ENCODE assay signal across 1 cellular context in the genomic region with DNA sequence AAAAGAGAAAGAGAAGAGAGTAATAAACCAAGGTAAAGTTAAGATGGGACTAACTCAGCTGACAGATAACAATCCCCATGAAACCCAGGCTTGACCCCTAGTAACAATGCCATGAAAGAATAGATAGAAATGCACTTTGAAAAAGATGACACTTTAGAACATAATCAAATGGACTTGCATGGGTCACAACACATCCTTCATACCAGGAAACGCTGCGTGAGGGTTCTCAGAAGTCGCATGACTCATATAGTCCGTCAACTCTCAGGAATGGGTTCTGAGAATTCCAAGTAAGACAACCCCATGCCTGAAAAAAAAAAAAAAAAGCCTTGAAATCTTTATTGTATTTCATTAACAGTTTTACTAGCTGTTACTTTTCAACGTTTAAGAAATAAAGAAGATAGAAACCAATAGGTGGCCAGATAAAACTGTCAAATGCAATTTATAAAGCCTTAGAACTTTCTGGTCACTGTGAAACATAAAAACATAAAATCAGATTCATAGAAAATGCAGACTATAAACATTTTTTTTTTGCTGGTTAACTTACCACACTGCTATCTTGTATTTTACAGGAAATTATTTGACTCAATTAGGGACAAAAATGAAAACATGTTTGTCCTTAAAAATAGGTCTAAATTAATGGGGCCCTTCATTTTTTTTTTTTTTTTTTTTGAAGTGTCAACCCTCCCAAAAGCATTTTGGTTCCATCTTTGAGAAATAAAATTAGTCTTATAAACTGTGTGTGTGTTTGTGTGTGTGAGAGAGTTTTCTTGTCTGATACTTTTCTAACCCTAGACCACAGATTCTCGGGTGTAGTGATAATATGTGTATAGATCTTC.
TF ChIP-seq lines count a peak whose summit lies in the region.

No MANE protein-coding gene starts in this region.

TF ChIP-seq in K562, 482 proteins besides CTCF, POLR2A, EP300 and RAD21 (continued from another document and continues in another):
- TF ChIP-seq, protein P1, sequence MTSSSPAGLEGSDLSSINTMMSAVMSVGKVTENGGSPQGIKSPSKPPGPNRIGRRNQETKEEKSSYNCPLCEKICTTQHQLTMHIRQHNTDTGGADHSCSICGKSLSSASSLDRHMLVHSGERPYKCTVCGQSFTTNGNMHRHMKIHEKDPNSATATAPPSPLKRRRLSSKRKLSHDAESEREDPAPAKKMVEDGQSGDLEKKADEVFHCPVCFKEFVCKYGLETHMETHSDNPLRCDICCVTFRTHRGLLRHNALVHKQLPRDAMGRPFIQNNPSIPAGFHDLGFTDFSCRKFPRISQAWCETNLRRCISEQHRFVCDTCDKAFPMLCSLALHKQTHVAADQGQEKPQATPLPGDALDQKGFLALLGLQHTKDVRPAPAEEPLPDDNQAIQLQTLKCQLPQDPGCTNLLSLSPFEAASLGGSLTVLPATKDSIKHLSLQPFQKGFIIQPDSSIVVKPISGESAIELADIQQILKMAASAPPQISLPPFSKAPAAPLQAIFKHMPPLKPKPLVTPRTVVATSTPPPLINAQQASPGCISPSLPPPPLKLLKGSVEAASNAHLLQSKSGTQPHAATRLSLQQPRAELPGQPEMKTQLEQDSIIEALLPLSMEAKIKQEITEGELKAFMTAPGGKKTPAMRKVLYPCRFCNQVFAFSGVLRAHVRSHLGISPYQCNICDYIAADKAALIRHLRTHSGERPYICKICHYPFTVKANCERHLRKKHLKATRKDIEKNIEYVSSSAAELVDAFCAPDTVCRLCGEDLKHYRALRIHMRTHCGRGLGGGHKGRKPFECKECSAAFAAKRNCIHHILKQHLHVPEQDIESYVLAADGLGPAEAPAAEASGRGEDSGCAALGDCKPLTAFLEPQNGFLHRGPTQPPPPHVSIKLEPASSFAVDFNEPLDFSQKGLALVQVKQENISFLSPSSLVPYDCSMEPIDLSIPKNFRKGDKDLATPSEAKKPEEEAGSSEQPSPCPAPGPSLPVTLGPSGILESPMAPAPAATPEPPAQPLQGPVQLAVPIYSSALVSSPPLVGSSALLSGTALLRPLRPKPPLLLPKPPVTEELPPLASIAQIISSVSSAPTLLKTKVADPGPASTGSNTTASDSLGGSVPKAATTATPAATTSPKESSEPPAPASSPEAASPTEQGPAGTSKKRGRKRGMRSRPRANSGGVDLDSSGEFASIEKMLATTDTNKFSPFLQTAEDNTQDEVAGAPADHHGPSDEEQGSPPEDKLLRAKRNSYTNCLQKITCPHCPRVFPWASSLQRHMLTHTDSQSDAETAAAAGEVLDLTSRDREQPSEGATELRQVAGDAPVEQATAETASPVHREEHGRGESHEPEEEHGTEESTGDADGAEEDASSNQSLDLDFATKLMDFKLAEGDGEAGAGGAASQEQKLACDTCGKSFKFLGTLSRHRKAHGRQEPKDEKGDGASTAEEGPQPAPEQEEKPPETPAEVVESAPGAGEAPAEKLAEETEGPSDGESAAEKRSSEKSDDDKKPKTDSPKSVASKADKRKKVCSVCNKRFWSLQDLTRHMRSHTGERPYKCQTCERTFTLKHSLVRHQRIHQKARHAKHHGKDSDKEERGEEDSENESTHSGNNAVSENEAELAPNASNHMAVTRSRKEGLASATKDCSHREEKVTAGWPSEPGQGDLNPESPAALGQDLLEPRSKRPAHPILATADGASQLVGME (CRISPR knock-in tag; IDR thresholded peaks at IDR 0.05), result no peak
- TF ChIP-seq POLR2G (IDR thresholded peaks at IDR 0.05; ENCODE audit: low read depth, low read length) (no peak), CHCHD3 (CRISPR knock-in tag; IDR thresholded peaks at IDR 0.05) (no peak), SRF (CRISPR knock-in tag; IDR thresholded peaks at IDR 0.05) (no peak), SMARCB1 (IDR thresholded peaks at IDR 0.05; ENCODE audit: insufficient read length, low read depth) (peak; percentile 18), BRCA1 (IDR thresholded peaks at IDR 0.05) (no peak), BRCA1 (CRISPR knock-in tag; IDR thresholded peaks at IDR 0.05) (no peak), RBM22 (IDR thresholded peaks at IDR 0.05; ENCODE audit: low read depth, low read length, poor library complexity, severe bottlenecking) (no peak), ZFP30 (CRISPR knock-in tag; IDR thresholded peaks at IDR 0.05; ENCODE audit: borderline replicate concordance) (no peak), PPARD (CRISPR knock-in tag; IDR thresholded peaks at IDR 0.05) (no peak), RNF2 (IDR thresholded peaks at IDR 0.05) (0 out of 2 replicates have a peak, but pooled peaks have one; percentile 30), ZNF274 (IDR thresholded peaks at IDR 0.05; ENCODE audit: borderline replicate concordance, low read depth, low read length) (no peak), SIX5 (IDR thresholded peaks at IDR 0.05; ENCODE audit: borderline replicate concordance in 1 of 2, insufficient read depth in 1 of 2, low read depth in 1 of 2, low read length in 2 of 2) (no peak), NR1H2 (CRISPR knock-in tag; IDR thresholded peaks at IDR 0.05) (no peak), YY1 (IDR thresholded peaks at IDR 0.05; ENCODE audit: borderline replicate concordance in 1 of 3, control insufficient read depth in 1 of 3, extremely low read depth in 1 of 3, insufficient read depth in 3 of 3, insufficient read length in 1 of 3, insufficient replicate concordance in 2 of 3, low read depth in 1 of 3, low read length in 2 of 3) (no peak), ZC3H4 (CRISPR knock-in tag; IDR thresholded peaks at IDR 0.05; ENCODE audit: borderline replicate concordance) (no peak), SMARCA5 (IDR thresholded peaks at IDR 0.05) (no peak), PTBP1 (IDR thresholded peaks at IDR 0.05; ENCODE audit: low read depth, low read length) (no peak), ETV6 (IDR thresholded peaks at IDR 0.05; ENCODE audit: borderline replicate concordance in 1 of 2, low read depth in 2 of 2, low read length in 1 of 2) (no peak), ETV6 (CRISPR knock-in tag; IDR thresholded peaks at IDR 0.05; ENCODE audit: borderline replicate concordance) (no peak)
- TF ChIP-seq, protein P2, sequence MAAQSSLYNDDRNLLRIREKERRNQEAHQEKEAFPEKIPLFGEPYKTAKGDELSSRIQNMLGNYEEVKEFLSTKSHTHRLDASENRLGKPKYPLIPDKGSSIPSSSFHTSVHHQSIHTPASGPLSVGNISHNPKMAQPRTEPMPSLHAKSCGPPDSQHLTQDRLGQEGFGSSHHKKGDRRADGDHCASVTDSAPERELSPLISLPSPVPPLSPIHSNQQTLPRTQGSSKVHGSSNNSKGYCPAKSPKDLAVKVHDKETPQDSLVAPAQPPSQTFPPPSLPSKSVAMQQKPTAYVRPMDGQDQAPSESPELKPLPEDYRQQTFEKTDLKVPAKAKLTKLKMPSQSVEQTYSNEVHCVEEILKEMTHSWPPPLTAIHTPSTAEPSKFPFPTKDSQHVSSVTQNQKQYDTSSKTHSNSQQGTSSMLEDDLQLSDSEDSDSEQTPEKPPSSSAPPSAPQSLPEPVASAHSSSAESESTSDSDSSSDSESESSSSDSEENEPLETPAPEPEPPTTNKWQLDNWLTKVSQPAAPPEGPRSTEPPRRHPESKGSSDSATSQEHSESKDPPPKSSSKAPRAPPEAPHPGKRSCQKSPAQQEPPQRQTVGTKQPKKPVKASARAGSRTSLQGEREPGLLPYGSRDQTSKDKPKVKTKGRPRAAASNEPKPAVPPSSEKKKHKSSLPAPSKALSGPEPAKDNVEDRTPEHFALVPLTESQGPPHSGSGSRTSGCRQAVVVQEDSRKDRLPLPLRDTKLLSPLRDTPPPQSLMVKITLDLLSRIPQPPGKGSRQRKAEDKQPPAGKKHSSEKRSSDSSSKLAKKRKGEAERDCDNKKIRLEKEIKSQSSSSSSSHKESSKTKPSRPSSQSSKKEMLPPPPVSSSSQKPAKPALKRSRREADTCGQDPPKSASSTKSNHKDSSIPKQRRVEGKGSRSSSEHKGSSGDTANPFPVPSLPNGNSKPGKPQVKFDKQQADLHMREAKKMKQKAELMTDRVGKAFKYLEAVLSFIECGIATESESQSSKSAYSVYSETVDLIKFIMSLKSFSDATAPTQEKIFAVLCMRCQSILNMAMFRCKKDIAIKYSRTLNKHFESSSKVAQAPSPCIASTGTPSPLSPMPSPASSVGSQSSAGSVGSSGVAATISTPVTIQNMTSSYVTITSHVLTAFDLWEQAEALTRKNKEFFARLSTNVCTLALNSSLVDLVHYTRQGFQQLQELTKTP (IDR thresholded peaks at IDR 0.05; ENCODE audit: low read depth in 1 of 2, partially characterized antibody in 2 of 2), result peak in 1 of 2 experiments; percentile 85
- TF ChIP-seq, protein P3, sequence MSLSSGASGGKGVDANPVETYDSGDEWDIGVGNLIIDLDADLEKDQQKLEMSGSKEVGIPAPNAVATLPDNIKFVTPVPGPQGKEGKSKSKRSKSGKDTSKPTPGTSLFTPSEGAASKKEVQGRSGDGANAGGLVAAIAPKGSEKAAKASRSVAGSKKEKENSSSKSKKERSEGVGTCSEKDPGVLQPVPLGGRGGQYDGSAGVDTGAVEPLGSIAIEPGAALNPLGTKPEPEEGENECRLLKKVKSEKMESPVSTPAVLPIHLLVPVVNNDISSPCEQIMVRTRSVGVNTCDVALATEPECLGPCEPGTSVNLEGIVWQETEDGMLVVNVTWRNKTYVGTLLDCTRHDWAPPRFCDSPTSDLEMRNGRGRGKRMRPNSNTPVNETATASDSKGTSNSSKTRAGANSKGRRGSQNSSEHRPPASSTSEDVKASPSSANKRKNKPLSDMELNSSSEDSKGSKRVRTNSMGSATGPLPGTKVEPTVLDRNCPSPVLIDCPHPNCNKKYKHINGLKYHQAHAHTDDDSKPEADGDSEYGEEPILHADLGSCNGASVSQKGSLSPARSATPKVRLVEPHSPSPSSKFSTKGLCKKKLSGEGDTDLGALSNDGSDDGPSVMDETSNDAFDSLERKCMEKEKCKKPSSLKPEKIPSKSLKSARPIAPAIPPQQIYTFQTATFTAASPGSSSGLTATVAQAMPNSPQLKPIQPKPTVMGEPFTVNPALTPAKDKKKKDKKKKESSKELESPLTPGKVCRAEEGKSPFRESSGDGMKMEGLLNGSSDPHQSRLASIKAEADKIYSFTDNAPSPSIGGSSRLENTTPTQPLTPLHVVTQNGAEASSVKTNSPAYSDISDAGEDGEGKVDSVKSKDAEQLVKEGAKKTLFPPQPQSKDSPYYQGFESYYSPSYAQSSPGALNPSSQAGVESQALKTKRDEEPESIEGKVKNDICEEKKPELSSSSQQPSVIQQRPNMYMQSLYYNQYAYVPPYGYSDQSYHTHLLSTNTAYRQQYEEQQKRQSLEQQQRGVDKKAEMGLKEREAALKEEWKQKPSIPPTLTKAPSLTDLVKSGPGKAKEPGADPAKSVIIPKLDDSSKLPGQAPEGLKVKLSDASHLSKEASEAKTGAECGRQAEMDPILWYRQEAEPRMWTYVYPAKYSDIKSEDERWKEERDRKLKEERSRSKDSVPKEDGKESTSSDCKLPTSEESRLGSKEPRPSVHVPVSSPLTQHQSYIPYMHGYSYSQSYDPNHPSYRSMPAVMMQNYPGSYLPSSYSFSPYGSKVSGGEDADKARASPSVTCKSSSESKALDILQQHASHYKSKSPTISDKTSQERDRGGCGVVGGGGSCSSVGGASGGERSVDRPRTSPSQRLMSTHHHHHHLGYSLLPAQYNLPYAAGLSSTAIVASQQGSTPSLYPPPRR (CRISPR knock-in tag; IDR thresholded peaks at IDR 0.05; ENCODE audit: borderline replicate concordance), result no peak
- TF ChIP-seq, protein P4, sequence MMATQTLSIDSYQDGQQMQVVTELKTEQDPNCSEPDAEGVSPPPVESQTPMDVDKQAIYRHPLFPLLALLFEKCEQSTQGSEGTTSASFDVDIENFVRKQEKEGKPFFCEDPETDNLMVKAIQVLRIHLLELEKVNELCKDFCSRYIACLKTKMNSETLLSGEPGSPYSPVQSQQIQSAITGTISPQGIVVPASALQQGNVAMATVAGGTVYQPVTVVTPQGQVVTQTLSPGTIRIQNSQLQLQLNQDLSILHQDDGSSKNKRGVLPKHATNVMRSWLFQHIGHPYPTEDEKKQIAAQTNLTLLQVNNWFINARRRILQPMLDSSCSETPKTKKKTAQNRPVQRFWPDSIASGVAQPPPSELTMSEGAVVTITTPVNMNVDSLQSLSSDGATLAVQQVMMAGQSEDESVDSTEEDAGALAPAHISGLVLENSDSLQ (IDR thresholded peaks at IDR 0.05), result peak; percentile 46; the same call in 1 of the 2 replicates
- TF ChIP-seq, protein P5, sequence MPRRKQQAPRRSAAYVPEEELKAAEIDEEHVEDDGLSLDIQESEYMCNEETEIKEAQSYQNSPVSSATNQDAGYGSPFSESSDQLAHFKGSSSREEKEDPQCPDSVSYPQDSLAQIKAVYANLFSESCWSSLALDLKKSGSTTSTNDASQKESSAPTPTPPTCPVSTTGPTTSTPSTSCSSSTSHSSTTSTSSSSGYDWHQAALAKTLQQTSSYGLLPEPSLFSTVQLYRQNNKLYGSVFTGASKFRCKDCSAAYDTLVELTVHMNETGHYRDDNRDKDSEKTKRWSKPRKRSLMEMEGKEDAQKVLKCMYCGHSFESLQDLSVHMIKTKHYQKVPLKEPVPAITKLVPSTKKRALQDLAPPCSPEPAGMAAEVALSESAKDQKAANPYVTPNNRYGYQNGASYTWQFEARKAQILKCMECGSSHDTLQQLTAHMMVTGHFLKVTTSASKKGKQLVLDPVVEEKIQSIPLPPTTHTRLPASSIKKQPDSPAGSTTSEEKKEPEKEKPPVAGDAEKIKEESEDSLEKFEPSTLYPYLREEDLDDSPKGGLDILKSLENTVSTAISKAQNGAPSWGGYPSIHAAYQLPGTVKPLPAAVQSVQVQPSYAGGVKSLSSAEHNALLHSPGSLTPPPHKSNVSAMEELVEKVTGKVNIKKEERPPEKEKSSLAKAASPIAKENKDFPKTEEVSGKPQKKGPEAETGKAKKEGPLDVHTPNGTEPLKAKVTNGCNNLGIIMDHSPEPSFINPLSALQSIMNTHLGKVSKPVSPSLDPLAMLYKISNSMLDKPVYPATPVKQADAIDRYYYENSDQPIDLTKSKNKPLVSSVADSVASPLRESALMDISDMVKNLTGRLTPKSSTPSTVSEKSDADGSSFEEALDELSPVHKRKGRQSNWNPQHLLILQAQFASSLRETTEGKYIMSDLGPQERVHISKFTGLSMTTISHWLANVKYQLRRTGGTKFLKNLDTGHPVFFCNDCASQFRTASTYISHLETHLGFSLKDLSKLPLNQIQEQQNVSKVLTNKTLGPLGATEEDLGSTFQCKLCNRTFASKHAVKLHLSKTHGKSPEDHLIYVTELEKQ (CRISPR knock-in tag; IDR thresholded peaks at IDR 0.05), result no peak
- TF ChIP-seq, protein P6, sequence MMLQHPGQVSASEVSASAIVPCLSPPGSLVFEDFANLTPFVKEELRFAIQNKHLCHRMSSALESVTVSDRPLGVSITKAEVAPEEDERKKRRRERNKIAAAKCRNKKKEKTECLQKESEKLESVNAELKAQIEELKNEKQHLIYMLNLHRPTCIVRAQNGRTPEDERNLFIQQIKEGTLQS (IDR thresholded peaks at IDR 0.05), result peak; percentile 94
- TF ChIP-seq, protein P6 (CRISPR knock-in tag; conservative IDR thresholded peaks at IDR 0.05), result no peak
- TF ChIP-seq, protein P7, sequence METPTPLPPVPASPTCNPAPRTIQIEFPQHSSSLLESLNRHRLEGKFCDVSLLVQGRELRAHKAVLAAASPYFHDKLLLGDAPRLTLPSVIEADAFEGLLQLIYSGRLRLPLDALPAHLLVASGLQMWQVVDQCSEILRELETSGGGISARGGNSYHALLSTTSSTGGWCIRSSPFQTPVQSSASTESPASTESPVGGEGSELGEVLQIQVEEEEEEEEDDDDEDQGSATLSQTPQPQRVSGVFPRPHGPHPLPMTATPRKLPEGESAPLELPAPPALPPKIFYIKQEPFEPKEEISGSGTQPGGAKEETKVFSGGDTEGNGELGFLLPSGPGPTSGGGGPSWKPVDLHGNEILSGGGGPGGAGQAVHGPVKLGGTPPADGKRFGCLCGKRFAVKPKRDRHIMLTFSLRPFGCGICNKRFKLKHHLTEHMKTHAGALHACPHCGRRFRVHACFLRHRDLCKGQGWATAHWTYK (CRISPR knock-in tag; IDR thresholded peaks at IDR 0.05), result no peak
